Comparison of ENCODE assay signal across 1 cellular context in the genomic region with DNA sequence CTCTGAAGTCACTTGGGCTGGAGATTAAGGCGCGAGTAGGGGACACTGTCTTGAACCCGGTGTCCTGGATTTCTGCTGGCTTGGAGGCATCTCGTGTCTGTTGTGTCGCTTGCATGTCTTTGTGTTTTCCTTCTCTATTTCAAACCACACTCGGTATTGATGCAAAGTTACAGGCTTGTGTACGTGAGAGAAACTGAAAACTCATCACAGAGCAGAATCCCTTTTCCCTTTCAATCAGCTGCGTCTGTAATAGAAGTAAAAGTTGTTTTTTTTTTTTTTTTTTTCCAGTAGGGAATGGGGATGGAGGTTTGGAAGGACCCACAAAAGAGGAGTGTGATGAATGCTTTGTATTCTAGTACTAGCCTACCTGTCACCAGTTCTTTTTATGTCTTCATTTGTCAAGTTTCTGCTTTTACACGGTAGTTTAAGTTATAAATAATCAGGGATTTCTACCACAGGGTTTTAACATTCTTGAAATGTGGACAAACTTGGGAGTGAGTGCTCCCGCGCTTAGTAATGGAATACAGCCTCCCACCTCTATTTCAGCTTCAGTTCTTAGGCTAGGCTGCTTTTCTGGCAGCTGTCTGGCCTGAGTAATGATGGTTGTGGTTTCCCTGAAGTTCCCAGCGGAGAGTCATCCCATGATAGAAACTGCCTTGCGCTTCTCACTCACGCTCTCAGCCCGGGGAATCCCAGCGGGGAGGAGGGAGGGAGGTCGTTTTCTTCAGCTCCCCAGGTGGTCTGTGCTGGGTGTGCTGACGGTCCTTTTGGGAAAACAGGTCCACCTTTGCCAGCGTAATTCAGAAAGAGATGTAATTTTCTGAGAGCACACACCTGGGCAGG.
TF ChIP-seq lines count a peak whose summit lies in the region.

No MANE protein-coding gene starts in this region.

TF ChIP-seq in GM12878, 131 proteins besides CTCF, POLR2A, EP300 and RAD21 (continued from another document and continues in another):
- TF ChIP-seq EGR1 (IDR thresholded peaks at IDR 0.05; ENCODE audit: borderline replicate concordance in 1 of 2, low read depth in 2 of 2, low read length in 2 of 2) (no peak), JUND (IDR thresholded peaks at IDR 0.05; ENCODE audit: low read depth, low read length) (no peak), HCFC1 (IDR thresholded peaks at IDR 0.05; ENCODE audit: low read length) (no peak), DPF2 (IDR thresholded peaks at IDR 0.05) (peak; percentile 86), KDM1A (IDR thresholded peaks at IDR 0.05; ENCODE audit: borderline replicate concordance) (no peak), IRF3 (IDR thresholded peaks at IDR 0.05) (no peak), LARP7 (IDR thresholded peaks at IDR 0.05) (no peak), ZNF622 (IDR thresholded peaks at IDR 0.05) (no peak), ZZZ3 (IDR thresholded peaks at IDR 0.05; ENCODE audit: control insufficient read depth, insufficient read length, low read depth) (no peak), TCF12 (IDR thresholded peaks at IDR 0.05; ENCODE audit: low read depth, low read length) (peak; percentile 88), MTA3 (IDR thresholded peaks at IDR 0.05; ENCODE audit: borderline replicate concordance, low read length) (no peak), STAT1 (conservative IDR thresholded peaks at IDR 0.05) (no peak), NFIC (IDR thresholded peaks at IDR 0.05; ENCODE audit: low read depth, low read length) (peak; percentile 83), RFX5 (IDR thresholded peaks at IDR 0.05; ENCODE audit: low read depth, low read length) (no peak), RAD51 (IDR thresholded peaks at IDR 0.05) (no peak), GABPA (IDR thresholded peaks at IDR 0.05; ENCODE audit: low read depth) (0 out of 2 replicates have a peak, but pooled peaks have one; percentile 4), RB1 (IDR thresholded peaks at IDR 0.05; ENCODE audit: borderline replicate concordance) (peak; percentile 19; the same call in 1 of the 2 replicates), PAX8 (IDR thresholded peaks at IDR 0.05) (no peak), CEBPB (IDR thresholded peaks at IDR 0.05; ENCODE audit: borderline replicate concordance in 1 of 2, low read depth in 2 of 2, low read length in 2 of 2) (peak in 1 of 2 experiments; percentile 19; a peak in 1 of 4 replicates), PAX5 (IDR thresholded peaks at IDR 0.05; ENCODE audit: borderline replicate concordance, low read depth, low read length) (peak; percentile 81; the same call in 1 of the 2 replicates), FOXK2 (IDR thresholded peaks at IDR 0.05) (no peak), ESRRA (IDR thresholded peaks at IDR 0.05; ENCODE audit: low read length) (no peak), MEF2A (IDR thresholded peaks at IDR 0.05; ENCODE audit: insufficient read depth, low read depth, low read length) (peak; percentile 57; the same call in 1 of the 2 replicates), EZH2 (IDR thresholded peaks at IDR 0.05; ENCODE audit: borderline replicate concordance, control insufficient read depth, low read depth, low read length) (no peak), IKZF2 (IDR thresholded peaks at IDR 0.05) (peak; percentile 91 to 92), SPI1 (IDR thresholded peaks at IDR 0.05; ENCODE audit: borderline replicate concordance, insufficient read depth, low read depth, low read length) (no peak), SRF (IDR thresholded peaks at IDR 0.05; ENCODE audit: low read depth in 2 of 2, low read length in 2 of 2) (no peak), MYB (IDR thresholded peaks at IDR 0.05; ENCODE audit: borderline replicate concordance, low read depth, low read length) (0 out of 2 replicates have a peak, but pooled peaks have one; percentile 27), RCOR1 (conservative IDR thresholded peaks at IDR 0.05; ENCODE audit: low read depth, low read length) (no peak), ATF7 (IDR thresholded peaks at IDR 0.05; ENCODE audit: low read depth) (peak; percentile 64), BCLAF1 (IDR thresholded peaks at IDR 0.05) (no peak), ZNF207 (IDR thresholded peaks at IDR 0.05; ENCODE audit: borderline replicate concordance) (no peak), IKZF1 (conservative IDR thresholded peaks at IDR 0.05) (peak; percentile 92), CHD1 (IDR thresholded peaks at IDR 0.05; ENCODE audit: low read depth, low read length) (no peak), TBL1XR1 (IDR thresholded peaks at IDR 0.05; ENCODE audit: low read depth, low read length) (peak; percentile 55; the same call in 1 of the 2 replicates), GATAD2B (conservative IDR thresholded peaks at IDR 0.05; ENCODE audit: low read depth) (peak; percentile 80), SREBF1 (IDR thresholded peaks at IDR 0.05; ENCODE audit: low read length) (no peak), NR2C2 (IDR thresholded peaks at IDR 0.05; ENCODE audit: borderline replicate concordance, control insufficient read depth, insufficient read length, low read depth) (no peak), NFXL1 (IDR thresholded peaks at IDR 0.05; ENCODE audit: borderline replicate concordance) (no peak), CBFB (IDR thresholded peaks at IDR 0.05; ENCODE audit: low read depth) (peak; percentile 94)
- TF ChIP-seq, protein P1, sequence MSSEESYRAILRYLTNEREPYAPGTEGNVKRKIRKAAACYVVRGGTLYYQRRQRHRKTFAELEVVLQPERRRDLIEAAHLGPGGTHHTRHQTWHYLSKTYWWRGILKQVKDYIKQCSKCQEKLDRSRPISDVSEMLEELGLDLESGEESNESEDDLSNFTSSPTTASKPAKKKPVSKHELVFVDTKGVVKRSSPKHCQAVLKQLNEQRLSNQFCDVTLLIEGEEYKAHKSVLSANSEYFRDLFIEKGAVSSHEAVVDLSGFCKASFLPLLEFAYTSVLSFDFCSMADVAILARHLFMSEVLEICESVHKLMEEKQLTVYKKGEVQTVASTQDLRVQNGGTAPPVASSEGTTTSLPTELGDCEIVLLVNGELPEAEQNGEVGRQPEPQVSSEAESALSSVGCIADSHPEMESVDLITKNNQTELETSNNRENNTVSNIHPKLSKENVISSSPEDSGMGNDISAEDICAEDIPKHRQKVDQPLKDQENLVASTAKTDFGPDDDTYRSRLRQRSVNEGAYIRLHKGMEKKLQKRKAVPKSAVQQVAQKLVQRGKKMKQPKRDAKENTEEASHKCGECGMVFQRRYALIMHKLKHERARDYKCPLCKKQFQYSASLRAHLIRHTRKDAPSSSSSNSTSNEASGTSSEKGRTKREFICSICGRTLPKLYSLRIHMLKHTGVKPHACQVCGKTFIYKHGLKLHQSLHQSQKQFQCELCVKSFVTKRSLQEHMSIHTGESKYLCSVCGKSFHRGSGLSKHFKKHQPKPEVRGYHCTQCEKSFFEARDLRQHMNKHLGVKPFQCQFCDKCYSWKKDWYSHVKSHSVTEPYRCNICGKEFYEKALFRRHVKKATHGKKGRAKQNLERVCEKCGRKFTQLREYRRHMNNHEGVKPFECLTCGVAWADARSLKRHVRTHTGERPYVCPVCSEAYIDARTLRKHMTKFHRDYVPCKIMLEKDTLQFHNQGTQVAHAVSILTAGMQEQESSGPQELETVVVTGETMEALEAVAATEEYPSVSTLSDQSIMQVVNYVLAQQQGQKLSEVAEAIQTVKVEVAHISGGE (CRISPR knock-in tag; IDR thresholded peaks at IDR 0.05) = no peak
- TF ChIP-seq, protein P2, sequence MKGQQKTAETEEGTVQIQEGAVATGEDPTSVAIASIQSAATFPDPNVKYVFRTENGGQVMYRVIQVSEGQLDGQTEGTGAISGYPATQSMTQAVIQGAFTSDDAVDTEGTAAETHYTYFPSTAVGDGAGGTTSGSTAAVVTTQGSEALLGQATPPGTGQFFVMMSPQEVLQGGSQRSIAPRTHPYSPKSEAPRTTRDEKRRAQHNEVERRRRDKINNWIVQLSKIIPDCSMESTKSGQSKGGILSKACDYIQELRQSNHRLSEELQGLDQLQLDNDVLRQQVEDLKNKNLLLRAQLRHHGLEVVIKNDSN (IDR thresholded peaks at IDR 0.05; ENCODE audit: borderline replicate concordance, extremely low read length, insufficient read depth, low read depth, low read length) = no peak
- TF ChIP-seq, protein P3, sequence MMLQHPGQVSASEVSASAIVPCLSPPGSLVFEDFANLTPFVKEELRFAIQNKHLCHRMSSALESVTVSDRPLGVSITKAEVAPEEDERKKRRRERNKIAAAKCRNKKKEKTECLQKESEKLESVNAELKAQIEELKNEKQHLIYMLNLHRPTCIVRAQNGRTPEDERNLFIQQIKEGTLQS (IDR thresholded peaks at IDR 0.05; ENCODE audit: borderline replicate concordance, extremely low read depth, low read depth, low read length) = no peak
- TF ChIP-seq, protein P4, sequence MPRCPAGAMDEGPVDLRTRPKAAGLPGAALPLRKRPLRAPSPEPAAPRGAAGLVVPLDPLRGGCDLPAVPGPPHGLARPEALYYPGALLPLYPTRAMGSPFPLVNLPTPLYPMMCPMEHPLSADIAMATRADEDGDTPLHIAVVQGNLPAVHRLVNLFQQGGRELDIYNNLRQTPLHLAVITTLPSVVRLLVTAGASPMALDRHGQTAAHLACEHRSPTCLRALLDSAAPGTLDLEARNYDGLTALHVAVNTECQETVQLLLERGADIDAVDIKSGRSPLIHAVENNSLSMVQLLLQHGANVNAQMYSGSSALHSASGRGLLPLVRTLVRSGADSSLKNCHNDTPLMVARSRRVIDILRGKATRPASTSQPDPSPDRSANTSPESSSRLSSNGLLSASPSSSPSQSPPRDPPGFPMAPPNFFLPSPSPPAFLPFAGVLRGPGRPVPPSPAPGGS (IDR thresholded peaks at IDR 0.05; ENCODE audit: borderline replicate concordance, insufficient read depth, low read depth, low read length, poor library complexity, severe bottlenecking) = peak; percentile 74
- TF ChIP-seq, protein P5, sequence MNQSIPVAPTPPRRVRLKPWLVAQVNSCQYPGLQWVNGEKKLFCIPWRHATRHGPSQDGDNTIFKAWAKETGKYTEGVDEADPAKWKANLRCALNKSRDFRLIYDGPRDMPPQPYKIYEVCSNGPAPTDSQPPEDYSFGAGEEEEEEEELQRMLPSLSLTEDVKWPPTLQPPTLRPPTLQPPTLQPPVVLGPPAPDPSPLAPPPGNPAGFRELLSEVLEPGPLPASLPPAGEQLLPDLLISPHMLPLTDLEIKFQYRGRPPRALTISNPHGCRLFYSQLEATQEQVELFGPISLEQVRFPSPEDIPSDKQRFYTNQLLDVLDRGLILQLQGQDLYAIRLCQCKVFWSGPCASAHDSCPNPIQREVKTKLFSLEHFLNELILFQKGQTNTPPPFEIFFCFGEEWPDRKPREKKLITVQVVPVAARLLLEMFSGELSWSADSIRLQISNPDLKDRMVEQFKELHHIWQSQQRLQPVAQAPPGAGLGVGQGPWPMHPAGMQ (IDR thresholded peaks at IDR 0.05; ENCODE audit: borderline replicate concordance) = no peak
- TF ChIP-seq, protein P6, sequence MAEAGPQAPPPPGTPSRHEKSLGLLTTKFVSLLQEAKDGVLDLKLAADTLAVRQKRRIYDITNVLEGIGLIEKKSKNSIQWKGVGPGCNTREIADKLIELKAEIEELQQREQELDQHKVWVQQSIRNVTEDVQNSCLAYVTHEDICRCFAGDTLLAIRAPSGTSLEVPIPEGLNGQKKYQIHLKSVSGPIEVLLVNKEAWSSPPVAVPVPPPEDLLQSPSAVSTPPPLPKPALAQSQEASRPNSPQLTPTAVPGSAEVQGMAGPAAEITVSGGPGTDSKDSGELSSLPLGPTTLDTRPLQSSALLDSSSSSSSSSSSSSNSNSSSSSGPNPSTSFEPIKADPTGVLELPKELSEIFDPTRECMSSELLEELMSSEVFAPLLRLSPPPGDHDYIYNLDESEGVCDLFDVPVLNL (IDR thresholded peaks at IDR 0.05; ENCODE audit: low read depth, low read length) = no peak
